ENCODE assay signal across 20 cellular contexts in the genomic region with DNA sequence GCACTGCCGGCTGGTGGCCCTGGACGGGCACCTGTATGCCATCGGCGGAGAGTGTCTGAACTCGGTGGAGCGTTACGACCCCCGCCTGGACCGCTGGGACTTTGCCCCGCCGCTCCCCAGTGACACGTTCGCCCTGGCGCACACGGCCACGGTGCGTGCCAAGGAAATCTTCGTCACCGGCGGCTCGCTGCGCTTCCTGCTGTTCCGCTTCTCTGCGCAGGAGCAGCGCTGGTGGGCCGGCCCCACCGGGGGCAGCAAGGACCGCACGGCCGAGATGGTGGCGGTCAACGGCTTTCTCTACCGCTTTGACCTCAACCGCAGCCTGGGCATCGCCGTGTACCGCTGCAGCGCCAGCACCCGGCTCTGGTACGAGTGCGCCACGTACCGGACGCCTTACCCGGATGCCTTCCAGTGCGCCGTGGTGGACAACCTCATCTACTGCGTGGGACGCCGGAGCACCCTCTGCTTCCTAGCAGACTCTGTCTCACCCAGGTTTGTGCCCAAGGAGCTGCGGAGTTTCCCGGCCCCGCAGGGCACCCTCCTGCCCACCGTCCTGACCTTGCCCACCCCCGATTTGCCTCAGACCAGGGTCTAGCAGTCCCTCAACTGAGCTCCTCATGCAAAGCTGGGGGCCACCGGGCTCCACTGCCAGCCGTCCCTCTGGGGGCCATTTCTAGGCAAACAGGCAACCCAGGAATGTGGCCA. TPM values are rescaled to one million over a fixed set of nuclear protein-coding genes. Genes with fewer than 3 reads are reported as not detected.
DNase-seq lines count a peak whose midpoint lies in the region; ATAC-seq and TF ChIP-seq lines count a peak whose summit lies in the region.
"Had no signal": no experiment of that assay in that cellular context is flagged by ENCODE, and none has a peak within 500 bp of the region (broad histone marks: within the 10 kb centered on the region; RNA-seq: fewer than 3 reads in every experiment).

No MANE protein-coding gene starts in this region.

- no peak overlapping the region for H3K4me2 ChIP-seq in trophoblast cell (ENCODE audit: low read length)
- H3K4me2 ChIP-seq: GM23338 had no signal

- no peak overlapping the region for H3K27ac ChIP-seq in trophoblast cell (ENCODE audit: low read depth, low read length)
- H3K27ac ChIP-seq: Peyer's patch, SK-N-MC had no signal

- H3K79me1 ChIP-seq in trophoblast cell (ENCODE audit: low read length) = peaks cover 16% of the 10 kb centered on the region

- no peak for ATAC-seq in HG02852 (IDR thresholded peaks at IDR 0.05; ENCODE audit: unreplicated experiment)
- ATAC-seq: GM12878, GM23338 had no signal

- no peak overlapping the region for H3K9ac ChIP-seq in trophoblast cell (ENCODE audit: low read length)

- H3K4ac ChIP-seq in trophoblast cell (ENCODE audit: low read depth, low read length) = no peak overlapping the region

- H3K9me3 ChIP-seq in trophoblast cell (ENCODE audit: insufficient read depth, low read depth, low read length) = no peaks in the 10 kb centered on the region
- H3K9me3 ChIP-seq: Peyer's patch had no signal

- in situ Hi-C loops in Caki2 (cut with HindIII; ENCODE audit: low pct_unique_long_range_greater_than_20kb, low sequenced_read_pairs) = no loop called here

- WGBS in trophoblast cell (ENCODE audit: extremely low coverage, insufficient coverage, insufficient read length) = no CpG with 5 or more reads among the region's 57 CpGs

- H3K36me3 ChIP-seq in trophoblast cell (ENCODE audit: control insufficient read depth in 1 of 2, insufficient read depth in 2 of 2, low read length in 2 of 2) = no peaks in the 10 kb centered on the region
- H3K36me3 ChIP-seq: Peyer's patch had no signal

- H2AFZ ChIP-seq in trophoblast cell (ENCODE audit: insufficient read depth, low read length, poor library complexity) = no peak overlapping the region
- H2AFZ ChIP-seq: GM23338 had no signal

- peak overlapping the region; percentile 62 for H3K4me3 ChIP-seq in epithelial cell of proximal tubule (ENCODE audit: low read depth, low read length)
- H3K4me3 ChIP-seq in trophoblast cell (ENCODE audit: low read depth, low read length) = no peak overlapping the region
- H3K4me3 ChIP-seq: GM12878, GM23338, Peyer's patch, SK-N-MC had no signal

- H3K23ac ChIP-seq in trophoblast cell (ENCODE audit: low read length) = no peak overlapping the region

- no peak overlapping the region for H3K18ac ChIP-seq in trophoblast cell (ENCODE audit: low read length)

- peak; percentile 19 for TF ChIP-seq CTCF in epithelial cell of proximal tubule (conservative IDR thresholded peaks at IDR 0.05; ENCODE audit: low read depth, low read length)
- TF ChIP-seq CTCF in GM10248 (IDR thresholded peaks at IDR 0.05; ENCODE audit: control extremely low read depth, extremely low read depth, low read depth, missing control alignments) = no peak

- H4K12ac ChIP-seq in trophoblast cell (ENCODE audit: low read depth, low read length) = no peak overlapping the region

- peak overlapping the region; percentile 81 for H4K91ac ChIP-seq in trophoblast cell (ENCODE audit: low read depth, low read length)

- POLR2A ChIA-PET in GM10248 (lab: Yijun Ruan, JAX) = no interaction called here

- H2BK12ac ChIP-seq in trophoblast cell (ENCODE audit: low read length) = no peak overlapping the region

- peak overlapping the region; percentile 3 for H2AK5ac ChIP-seq in trophoblast cell (ENCODE audit: low read length)

- H3K79me2 ChIP-seq in trophoblast cell (ENCODE audit: control insufficient read depth, insufficient read depth, low read length, poor library complexity) = peaks cover 3% of the 10 kb centered on the region

- no peak overlapping the region for H4K8ac ChIP-seq in trophoblast cell (ENCODE audit: low read depth, low read length)

- DNase-seq in Caki2 (ENCODE audit: low read depth) (peak; percentile 68), NCI-H526 treated with DMSO at 0.1 percent for 48 hours (lab: John Stamatoyannopoulos, UW) (peak; percentile 46), epithelial cell of proximal tubule (ENCODE audit: low read depth) (no peak), trophoblast cell (no peak), Kasumi-1 (lab: John Stamatoyannopoulos, UW) (no peak), GM10248 (ENCODE audit: extremely low spot score) (no peak)
- DNase-seq: DMS153, GF-D8, KG1, MV-4-11, NCI-H1694 treated with DMSO at 0.1 percent for 48 hours, NCI-H226, Right ventricle myocardium superior, T-helper 1 cell had no signal

- H2BK120ac ChIP-seq in trophoblast cell (ENCODE audit: insufficient read depth, low read length, poor library complexity) = no peak overlapping the region

- no peaks in the 10 kb centered on the region for H3K27me3 ChIP-seq in trophoblast cell (ENCODE audit: insufficient read depth, low read length)
- H3K27me3 ChIP-seq: Peyer's patch had no signal

- no peak overlapping the region for H2BK5ac ChIP-seq in trophoblast cell (ENCODE audit: low read depth, low read length, poor library complexity)

- peaks cover 32 to 45% of the 10 kb centered on the region in 2 experiments for H3K4me1 ChIP-seq in trophoblast cell (ENCODE audit: control insufficient read depth in 1 of 2, insufficient read depth in 2 of 2, low read length in 2 of 2)
- H3K4me1 ChIP-seq: Peyer's patch had no signal

- CTCF ChIA-PET in GM10248 (lab: Yijun Ruan, JAX) = no interaction called here

- H3K14ac ChIP-seq in trophoblast cell (ENCODE audit: low read length) = no peak overlapping the region

RNA-seq across cellular contexts. Expression of gene KLHDC7A, which starts 2.1 kb away (rescaled TPM):
- total RNA-seq in Caki2 (2014; rRNA removed; shearing (Covaris generic); ENCODE audit: low replicate concordance) = 14.4 and 16.3 TPM in 2 replicates
- total RNA-seq in epithelial cell of proximal tubule = 0.98 and 1.6 TPM in 2 replicates
- polyA plus RNA-seq in trophoblast cell (2013) = 0.97 and 1.1 TPM in 2 replicates
- total RNA-seq: GM12878, Right ventricle myocardium superior had no signal
- polyA plus RNA-seq: CD14-positive monocyte, GM12878 had no signal

Comparison
In these comparisons a context has a peak if more than half of its experiments do, and no peak if none do; other contexts are left out.
1. DNase-seq: peak in Caki2 (single experiment) and NCI-H526 treated with DMSO at 0.1 percent for 48 hours (single experiment); none in epithelial cell of proximal tubule (single experiment), trophoblast cell (0 of 2), Kasumi-1 (0 of 2) and GM10248 (single experiment).